In the genomic region with DNA sequence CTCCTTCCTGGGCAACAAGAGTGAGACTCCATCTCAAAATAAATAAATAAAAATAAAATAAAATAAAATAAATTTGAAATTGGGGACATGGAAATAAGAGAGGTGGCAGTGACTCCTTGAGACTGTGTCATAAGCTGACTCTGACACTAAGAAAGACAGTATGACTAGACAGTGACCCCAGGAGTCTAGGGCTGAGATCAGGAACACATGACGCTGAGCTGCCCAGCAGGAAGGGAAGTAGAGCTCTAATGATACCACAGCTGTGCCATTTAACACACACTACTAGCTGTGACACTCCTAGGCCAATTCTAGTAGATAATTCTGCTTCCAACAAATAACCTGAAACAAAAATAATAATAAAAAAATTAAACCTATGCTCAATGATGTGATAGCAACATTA, we compare ENCODE assay signal across 18 cellular contexts.
DNase-seq lines count a peak whose midpoint lies in the region; ATAC-seq, FAIRE-seq and TF ChIP-seq lines count a peak whose summit lies in the region.
"Had no signal": no experiment of that assay in that cellular context is flagged by ENCODE, and none has a peak within 500 bp of the region (broad histone marks: within the 10 kb centered on the region; RNA-seq: fewer than 3 reads in every experiment).

No MANE protein-coding gene starts in this region.

- H3K27me3 ChIP-seq in left ventricle myocardium inferior (ENCODE audit: low read depth): no peaks in the 10 kb centered on the region

- H3K36me3 ChIP-seq in left ventricle myocardium inferior: no peaks in the 10 kb centered on the region

- FAIRE-seq in GM12891 (lab: Jason Lieb, UNC): peak; percentile 84
- FAIRE-seq: D721Med, endothelial cell of umbilical vein, frontal cortex, TTC549 had no signal

- intact Hi-C loops in Right ventricle myocardium superior (cut with DNase I) (no loop called here), left ventricle myocardium inferior (cut with micrococcal nuclease) (no loop called here)

- ATAC-seq in GM21619 (IDR thresholded peaks at IDR 0.05; ENCODE audit: unreplicated experiment): peak; percentile 54
- peak; percentile 31 for ATAC-seq in HG03469 (IDR thresholded peaks at IDR 0.05; ENCODE audit: unreplicated experiment)
- ATAC-seq in Right ventricle myocardium superior (ENCODE audit: poor library complexity): no peak
- ATAC-seq in GM18858 (IDR thresholded peaks at IDR 0.05; ENCODE audit: unreplicated experiment): no peak
- no peak for ATAC-seq in HG03457 (IDR thresholded peaks at IDR 0.05; ENCODE audit: unreplicated experiment)

- H3K4me3 ChIP-seq in left ventricle myocardium inferior: no peak overlapping the region

- H3K4me1 ChIP-seq in left ventricle myocardium inferior: no peaks in the 10 kb centered on the region

- TF ChIP-seq POLR2A in GM12891 (IDR thresholded peaks at IDR 0.05; ENCODE audit: low read depth, low read length): no peak

- no peak for TF ChIP-seq CTCF in left ventricle myocardium inferior (IDR thresholded peaks at IDR 0.05; ENCODE audit: borderline replicate concordance)

- DNase-seq in GM12891 (ENCODE audit: insufficient read length, low spot score) (no peak), medulla oblongata (ENCODE audit: extremely low spot score) (peak; percentile 56), Right ventricle myocardium superior (no peak), left ventricle myocardium inferior (no peak)
- DNase-seq: activated CD4-positive, alpha-beta T cell treated with anti-CD3 and anti-CD28 coated beads, Interleukin-2, amount 50 U/mL, for 48 hours; NCI-H1436; NCI-H2227 treated with DMSO at 0.1 percent for 48 hours; nephron progenitor cell; OCI-M1; substantia nigra had no signal

- H3K9me3 ChIP-seq in left ventricle myocardium inferior (replicated peaks): no peaks in the 10 kb centered on the region

- no peak overlapping the region for H3K27ac ChIP-seq in left ventricle myocardium inferior (replicated peaks)

TF ChIP-seq in GM12891, 5 proteins besides CTCF, POLR2A, EP300 and RAD21:
- no peak for TF ChIP-seq POU2F2 (IDR thresholded peaks at IDR 0.05; ENCODE audit: low read depth, low read length)
- peak; percentile 57 for TF ChIP-seq SPI1 (IDR thresholded peaks at IDR 0.05; ENCODE audit: low read depth, low read length)

Comparison
In these comparisons a context has a peak if more than half of its experiments do, and no peak if none do; other contexts are left out.
1. ATAC-seq: peak in GM21619 (single experiment) and HG03469 (single experiment); none in Right ventricle myocardium superior (single experiment), GM18858 (single experiment) and HG03457 (single experiment).